Comparison of ENCODE assay signal across 8 cellular contexts in genomic region chr3:147945968-147946519, GRCh38.
DNase-seq lines count a peak whose midpoint lies in the region; ATAC-seq, FAIRE-seq and TF ChIP-seq lines count a peak whose summit lies in the region.

No MANE protein-coding gene starts in this region.

- TF ChIP-seq POLR2A in HepG2 (IDR thresholded peaks at IDR 0.05; ENCODE audit: insufficient read depth in 1 of 2, low read depth in 2 of 2, low read length in 2 of 2): no peak

- no peaks in the 10 kb centered on the region for H3K9me2 ChIP-seq in MM.1S (replicated peaks; ENCODE audit: insufficient read depth, low read length)

- in situ Hi-C loops in HepG2 (cut with HindIII; ENCODE audit: extremely low pct_ligation_motif_present, low pct_unique_long_range_greater_than_20kb): no loop called here

- H3K4me3 Mint-ChIP-seq in activated naive CD4-positive, alpha-beta T cell treated with anti-CD3 and anti-CD28 coated beads, Interleukin-2, amount 10 ng/mL, durations not matched to agents 7 days and 5 days: no peak overlapping the region

- H2AFZ ChIP-seq in MM.1S (ENCODE audit: low read length): peak overlapping the region; percentile 56
- H2AFZ ChIP-seq in HepG2 (ENCODE audit: low read length): peak overlapping the region; percentile 98

- CTCF ChIA-PET in HepG2 (lab: Yijun Ruan, JAX; ENCODE audit: low intra/inter-chr PET ratio, low total read pairs): interaction anchor here (1.0 kb wide), 1 partner anchor 130 kb away, joined by 3 read pairs; no protein-coding TSS in a partner anchor
- CTCF ChIA-PET in activated naive CD4-positive, alpha-beta T cell treated with anti-CD3 and anti-CD28 coated beads, Interleukin-2, amount 10 ng/mL, durations not matched to agents 7 days and 5 days (lab: Charles Lee): no interaction called here

- 11% methylated on average over 4 of the region's 4 CpGs for WGBS in HepG2 (ENCODE audit: low lambda C conversion rate)
- WGBS in urinary bladder: 21% methylated on average over 4 of the region's 4 CpGs

- no peaks in the 10 kb centered on the region for H3K4me1 Mint-ChIP-seq in activated naive CD4-positive, alpha-beta T cell treated with anti-CD3 and anti-CD28 coated beads, Interleukin-2, amount 10 ng/mL, durations not matched to agents 7 days and 5 days

- ATAC-seq in GM21529 (IDR thresholded peaks at IDR 0.05; ENCODE audit: unreplicated experiment) (peak; percentile 63), HepG2 (peak; percentile 96), HG03039 (IDR thresholded peaks at IDR 0.05; ENCODE audit: unreplicated experiment) (no peak)

- FAIRE-seq in D721Med (lab: Jason Lieb, UNC) (no peak), HepG2 (lab: Jason Lieb, UNC) (peak; percentile 23)

- H3F3A ChIP-seq in MM.1S (ENCODE audit: insufficient read depth, low read length): no peaks in the 10 kb centered on the region

- peak; percentile 29 for TF ChIP-seq CTCF in D721Med (IDR thresholded peaks at IDR 0.05; ENCODE audit: insufficient read depth, missing control alignments)
- TF ChIP-seq CTCF in MM.1S (IDR thresholded peaks at IDR 0.05; ENCODE audit: low read length): peak; percentile 71
- TF ChIP-seq CTCF in cardiac fibroblast (IDR thresholded peaks at IDR 0.05; ENCODE audit: low read depth, low read length): peak; percentile 86
- TF ChIP-seq CTCF in HepG2 (CRISPR knock-in tag; IDR thresholded peaks at IDR 0.05): peak; percentile 43

- H3K4me3 ChIP-seq in MM.1S (ENCODE audit: low read length) (peak overlapping the region; percentile 47), cardiac fibroblast (replicated peaks in 1 of 2; ENCODE audit: low read depth in 2 of 2, low read length in 2 of 2) (peak overlapping the region; percentile 18 to 27), HepG2 (replicated peaks in 1 of 3; ENCODE audit: insufficient read depth in 1 of 3, low read depth in 2 of 3, low read length in 3 of 3) (peak overlapping the region in 2 of 3 experiments; percentile 41 to 48; a peak in 4 of 6 replicates), urinary bladder (ENCODE audit: low read depth, low read length) (peak overlapping the region; percentile 7)

- BruUV-seq in HepG2 (replicated peaks; lab: Mats Ljungman, UMichigan): no TSS peak

- TF ChIP-seq EP300 in HepG2 (IDR thresholded peaks at IDR 0.05; ENCODE audit: low read depth in 2 of 2, low read length in 2 of 2): no peak
- TF ChIP-seq EP300 in HepG2 (CRISPR knock-in tag; IDR thresholded peaks at IDR 0.05; ENCODE audit: borderline replicate concordance): no peak

- no peaks in the 10 kb centered on the region for H3K36me3 Mint-ChIP-seq in activated naive CD4-positive, alpha-beta T cell treated with anti-CD3 and anti-CD28 coated beads, Interleukin-2, amount 10 ng/mL, durations not matched to agents 7 days and 5 days

- DNase-seq in D721Med (ENCODE audit: insufficient read length, low spot score) (no peak), MM.1S (peak; percentile 70), cardiac fibroblast (ENCODE audit: low read depth in 2 of 2) (peak; percentile 93), HepG2 (ENCODE audit: low spot score) (peak; percentile 24)
- no peak for DNase-seq in activated naive CD4-positive, alpha-beta T cell treated with anti-CD3 and anti-CD28 coated beads, Interleukin-2, amount 10 ng/mL, durations not matched to agents 7 days and 5 days

- POLR2A ChIA-PET in HepG2 (lab: Yijun Ruan, JAX): no interaction called here

- TF ChIP-seq RAD21 in HepG2 (CRISPR knock-in tag; IDR thresholded peaks at IDR 0.05): no peak

- intact Hi-C loops in HepG2 (cut with micrococcal nuclease; ENCODE audit: unreplicated experiment): no loop called here

- H3K4me1 ChIP-seq in MM.1S (ENCODE audit: low read length) (no peaks in the 10 kb centered on the region), HepG2 (ENCODE audit: insufficient read depth, low read length) (no peaks in the 10 kb centered on the region), urinary bladder (ENCODE audit: insufficient read depth) (no peaks in the 10 kb centered on the region)

- H3K36me3 ChIP-seq in MM.1S (replicated peaks; ENCODE audit: insufficient read depth, low read length) (no peaks in the 10 kb centered on the region), HepG2 (replicated peaks in 1 of 2; ENCODE audit: control insufficient read depth in 1 of 2, insufficient read depth in 2 of 2, low read length in 2 of 2) (no peaks in the 10 kb centered on the region), urinary bladder (ENCODE audit: insufficient read depth) (no peaks in the 10 kb centered on the region)

- H3K27ac Mint-ChIP-seq in activated naive CD4-positive, alpha-beta T cell treated with anti-CD3 and anti-CD28 coated beads, Interleukin-2, amount 10 ng/mL, durations not matched to agents 7 days and 5 days: no peak overlapping the region

- H3K79me2 ChIP-seq in MM.1S (ENCODE audit: low read length) (no peaks in the 10 kb centered on the region), HepG2 (ENCODE audit: insufficient read depth, low read length) (no peaks in the 10 kb centered on the region)

- H3K9ac ChIP-seq in MM.1S (ENCODE audit: low read length): peak overlapping the region; percentile 36; the same call in 1 of the 2 replicates
- peak overlapping the region; percentile 20; the same call in 1 of the 2 replicates for H3K9ac ChIP-seq in HepG2 (ENCODE audit: insufficient read depth, low read depth, low read length)

- no peaks in the 10 kb centered on the region for H3K27me3 Mint-ChIP-seq in activated naive CD4-positive, alpha-beta T cell treated with anti-CD3 and anti-CD28 coated beads, Interleukin-2, amount 10 ng/mL, durations not matched to agents 7 days and 5 days

- H3K27me3 ChIP-seq in MM.1S (replicated peaks; ENCODE audit: insufficient read depth, low read length) (no peaks in the 10 kb centered on the region), HepG2 (ENCODE audit: control insufficient read depth in 1 of 2, insufficient read depth in 2 of 2, low read length in 2 of 2) (no peaks in the 10 kb centered on the region)

- H3K4me2 ChIP-seq in MM.1S (ENCODE audit: low read depth, low read length): peak overlapping the region; percentile 49
- H3K4me2 ChIP-seq in HepG2 (ENCODE audit: low read depth, low read length): peak overlapping the region; percentile 71

- H3K9me3 Mint-ChIP-seq in activated naive CD4-positive, alpha-beta T cell treated with anti-CD3 and anti-CD28 coated beads, Interleukin-2, amount 10 ng/mL, durations not matched to agents 7 days and 5 days: no peaks in the 10 kb centered on the region

- no peaks in the 10 kb centered on the region for H4K20me1 ChIP-seq in MM.1S (ENCODE audit: insufficient read depth, low read length)
- H4K20me1 ChIP-seq in HepG2 (ENCODE audit: insufficient read depth, low read length): no peaks in the 10 kb centered on the region

- H3K9me3 ChIP-seq in MM.1S (replicated peaks; ENCODE audit: insufficient read depth, low read length) (no peaks in the 10 kb centered on the region), HepG2 (ENCODE audit: low read length) (no peaks in the 10 kb centered on the region)

- H3K27ac ChIP-seq in MM.1S (ENCODE audit: low read length) (no peak overlapping the region), HepG2 (ENCODE audit: extremely low read length, insufficient read depth, low read length) (no peak overlapping the region), urinary bladder (ENCODE audit: low read depth) (no peak overlapping the region)

TF ChIP-seq in HepG2, 621 proteins besides CTCF, POLR2A, EP300 and RAD21 (continues in another document):
- TF ChIP-seq, protein P1, sequence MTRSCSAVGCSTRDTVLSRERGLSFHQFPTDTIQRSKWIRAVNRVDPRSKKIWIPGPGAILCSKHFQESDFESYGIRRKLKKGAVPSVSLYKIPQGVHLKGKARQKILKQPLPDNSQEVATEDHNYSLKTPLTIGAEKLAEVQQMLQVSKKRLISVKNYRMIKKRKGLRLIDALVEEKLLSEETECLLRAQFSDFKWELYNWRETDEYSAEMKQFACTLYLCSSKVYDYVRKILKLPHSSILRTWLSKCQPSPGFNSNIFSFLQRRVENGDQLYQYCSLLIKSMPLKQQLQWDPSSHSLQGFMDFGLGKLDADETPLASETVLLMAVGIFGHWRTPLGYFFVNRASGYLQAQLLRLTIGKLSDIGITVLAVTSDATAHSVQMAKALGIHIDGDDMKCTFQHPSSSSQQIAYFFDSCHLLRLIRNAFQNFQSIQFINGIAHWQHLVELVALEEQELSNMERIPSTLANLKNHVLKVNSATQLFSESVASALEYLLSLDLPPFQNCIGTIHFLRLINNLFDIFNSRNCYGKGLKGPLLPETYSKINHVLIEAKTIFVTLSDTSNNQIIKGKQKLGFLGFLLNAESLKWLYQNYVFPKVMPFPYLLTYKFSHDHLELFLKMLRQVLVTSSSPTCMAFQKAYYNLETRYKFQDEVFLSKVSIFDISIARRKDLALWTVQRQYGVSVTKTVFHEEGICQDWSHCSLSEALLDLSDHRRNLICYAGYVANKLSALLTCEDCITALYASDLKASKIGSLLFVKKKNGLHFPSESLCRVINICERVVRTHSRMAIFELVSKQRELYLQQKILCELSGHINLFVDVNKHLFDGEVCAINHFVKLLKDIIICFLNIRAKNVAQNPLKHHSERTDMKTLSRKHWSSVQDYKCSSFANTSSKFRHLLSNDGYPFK (CRISPR knock-in tag; IDR thresholded peaks at IDR 0.05; ENCODE audit: borderline replicate concordance): no peak
- TF ChIP-seq MLLT10 (CRISPR knock-in tag; IDR thresholded peaks at IDR 0.05): no peak
- TF ChIP-seq ZMYM4 (CRISPR knock-in tag; IDR thresholded peaks at IDR 0.05): peak; percentile 34; the same call in 1 of the 2 replicates
- TF ChIP-seq, protein P2, sequence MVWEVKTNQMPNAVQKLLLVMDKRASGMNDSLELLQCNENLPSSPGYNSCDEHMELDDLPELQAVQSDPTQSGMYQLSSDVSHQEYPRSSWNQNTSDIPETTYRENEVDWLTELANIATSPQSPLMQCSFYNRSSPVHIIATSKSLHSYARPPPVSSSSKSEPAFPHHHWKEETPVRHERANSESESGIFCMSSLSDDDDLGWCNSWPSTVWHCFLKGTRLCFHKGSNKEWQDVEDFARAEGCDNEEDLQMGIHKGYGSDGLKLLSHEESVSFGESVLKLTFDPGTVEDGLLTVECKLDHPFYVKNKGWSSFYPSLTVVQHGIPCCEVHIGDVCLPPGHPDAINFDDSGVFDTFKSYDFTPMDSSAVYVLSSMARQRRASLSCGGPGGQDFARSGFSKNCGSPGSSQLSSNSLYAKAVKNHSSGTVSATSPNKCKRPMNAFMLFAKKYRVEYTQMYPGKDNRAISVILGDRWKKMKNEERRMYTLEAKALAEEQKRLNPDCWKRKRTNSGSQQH (CRISPR knock-in tag; IDR thresholded peaks at IDR 0.05; ENCODE audit: low read depth): no peak
- peak; percentile 51 for TF ChIP-seq ZNF629 (CRISPR knock-in tag; conservative IDR thresholded peaks at IDR 0.05)
- no peak for TF ChIP-seq TCF7 (IDR thresholded peaks at IDR 0.05; ENCODE audit: low read depth)
- 0 out of 2 replicates have a peak, but pooled peaks have one; percentile 9 for TF ChIP-seq SMC3 (IDR thresholded peaks at IDR 0.05; ENCODE audit: low read length)
- peak; percentile 18; the same call in 1 of the 2 replicates for TF ChIP-seq STAG1 (CRISPR knock-in tag; IDR thresholded peaks at IDR 0.05)
- no peak for TF ChIP-seq NPAS2 (CRISPR knock-in tag; IDR thresholded peaks at IDR 0.05; ENCODE audit: borderline replicate concordance)

Comparison
In these comparisons a context has a peak if more than half of its experiments do, and no peak if none do; other contexts are left out.
1. DNase-seq: peak in MM.1S (single experiment), cardiac fibroblast (2 of 2) and HepG2 (single experiment); none in D721Med (single experiment) and activated naive CD4-positive, alpha-beta T cell treated with anti-CD3 and anti-CD28 coated beads, Interleukin-2, amount 10 ng/mL, durations not matched to agents 7 days and 5 days (single experiment).
2. CTCF ChIP-seq: peak in every context shown above with its lines; median percentile 86 in cardiac fibroblast; 71 in MM.1S; 43 in HepG2; 29 in D721Med.
3. Peak in every context shown above with its lines, with median percentiles within 50 percentile points of each other: H3K4me3 ChIP-seq.